1 cellular context compared by ENCODE assay signal in genomic region chr1:173867141-173867752, GRCh38.
TF ChIP-seq lines count a peak whose summit lies in the region.

No MANE protein-coding gene starts in this region.

TF ChIP-seq in H1, 55 proteins besides CTCF, POLR2A, EP300 and RAD21:
- 0 out of 2 replicates have a peak, but pooled peaks have one; percentile 64 for TF ChIP-seq CHD1 (IDR thresholded peaks at IDR 0.05; ENCODE audit: low read depth, low read length)
- peak; percentile 62 for TF ChIP-seq SAP30 (IDR thresholded peaks at IDR 0.05; ENCODE audit: insufficient read depth, insufficient replicate concordance, low read length)
- 0 out of 2 replicates have a peak, but pooled peaks have one; percentile 36 for TF ChIP-seq TEAD4 (IDR thresholded peaks at IDR 0.05; ENCODE audit: low read depth, low read length)
- TF ChIP-seq POLR2AphosphoS5 (IDR thresholded peaks at IDR 0.05; ENCODE audit: low read depth, low read length) = peak; percentile 99; the same call in 1 of the 2 replicates
- TF ChIP-seq ATF2 (IDR thresholded peaks at IDR 0.05; ENCODE audit: low read length) = peak; percentile 80; the same call in 1 of the 2 replicates
- TF ChIP-seq SP2 (IDR thresholded peaks at IDR 0.05; ENCODE audit: low read length) = no peak
- TF ChIP-seq SUZ12 (IDR thresholded peaks at IDR 0.05; ENCODE audit: low read length) = no peak
- TF ChIP-seq MAX (IDR thresholded peaks at IDR 0.05) = peak; percentile 70; the same call in 1 of the 2 replicates
- no peak for TF ChIP-seq POU5F1 (IDR thresholded peaks at IDR 0.05; ENCODE audit: low read depth, low read length)
- TF ChIP-seq CBX5 (IDR thresholded peaks at IDR 0.05; ENCODE audit: low read depth, low read length) = no peak
- TF ChIP-seq RFX5 (IDR thresholded peaks at IDR 0.05; ENCODE audit: borderline replicate concordance, low read depth, low read length) = no peak
- TF ChIP-seq RBBP5 (IDR thresholded peaks at IDR 0.05; ENCODE audit: borderline replicate concordance, low read depth, low read length) = no peak
